In genomic region chr9:132447346-132447745, GRCh38 we compare ENCODE assay signal across 21 cellular contexts. TPM values are rescaled to one million over a fixed set of nuclear protein-coding genes. Genes with fewer than 3 reads are reported as not detected.
DNase-seq lines count a peak whose midpoint lies in the region; ATAC-seq, FAIRE-seq and TF ChIP-seq lines count a peak whose summit lies in the region.
"Had no signal": no experiment of that assay in that cellular context is flagged by ENCODE, and none has a peak within 500 bp of the region (broad histone marks: within the 10 kb centered on the region; RNA-seq: fewer than 3 reads in every experiment).

No MANE protein-coding gene starts in this region.

- H4K20me1 ChIP-seq in HCT116 (ENCODE audit: insufficient read depth), result no peaks in the 10 kb centered on the region

- FAIRE-seq in bronchial epithelial cell (lab: Jason Lieb, UNC), result no peak
- FAIRE-seq: HTR-8/SVneo had no signal

- TF ChIP-seq CTCF in AG09309 (IDR thresholded peaks at IDR 0.05; ENCODE audit: control insufficient read depth, insufficient read depth, low read depth, low read length, missing control alignments) (peak; percentile 15), HCT116 (IDR thresholded peaks at IDR 0.05 in 2 of 3, conservative IDR thresholded peaks at IDR 0.05 in 1 of 3; ENCODE audit: borderline replicate concordance in 1 of 3, insufficient read depth in 1 of 3, low read depth in 2 of 3, low read length in 2 of 3) (peak in 2 of 3 experiments; percentile 20 to 36; a peak in 2 of 6 replicates), bronchial epithelial cell (IDR thresholded peaks at IDR 0.05; ENCODE audit: insufficient read depth, low read length, severe bottlenecking) (peak; percentile 28)

- H3K27ac ChIP-seq in HCT116 (ENCODE audit: low read depth, low read length), result no peak overlapping the region
- H3K27ac ChIP-seq: ascending aorta had no signal

- no peak overlapping the region for H3K9ac ChIP-seq in HCT116 (ENCODE audit: low read length)

- RAD21 ChIA-PET in HCT116 (lab: Charles Lee; ENCODE audit: low non-redundant PET in 1 of 2, low total read pairs in 2 of 2, uncharacterized antibody in 2 of 2, unreplicated experiment in 2 of 2), result no interaction called here

- ATAC-seq in HCT116 (peak; percentile 77), GM21526 (IDR thresholded peaks at IDR 0.05; ENCODE audit: low FRiP score, unreplicated experiment) (no peak)
- no peak for ATAC-seq in stimulated activated effector memory CD8-positive, alpha-beta T cell treated with anti-CD3 and anti-CD28 coated beads, Interleukin-12 subunit alpha, Interleukin-12 subunit beta, amount 100 ng/mL, for 72 hours

- H3K4me1 Mint-ChIP-seq in stimulated activated effector memory CD8-positive, alpha-beta T cell treated with anti-CD3 and anti-CD28 coated beads, Interleukin-12 subunit alpha, Interleukin-12 subunit beta, amount 100 ng/mL, for 72 hours, result peaks cover 25% of the 10 kb centered on the region

- H3K4me2 ChIP-seq in HCT116 (ENCODE audit: low read length), result no peak overlapping the region

- no TSS peak for BruUV-seq in HCT116 (replicated peaks; lab: Mats Ljungman, UMichigan)

- intact Hi-C loops in HCT116 (cut with micrococcal nuclease) (no loop called here), cardiac septum (cut with DNase I) (no loop called here)

- H3K36me3 ChIP-seq in HCT116 (ENCODE audit: control insufficient read depth in 1 of 2, insufficient read depth in 2 of 2, low read length in 2 of 2) (no peaks in the 10 kb centered on the region), bronchial epithelial cell (ENCODE audit: control insufficient read depth, insufficient read depth, low read length) (no peaks in the 10 kb centered on the region)
- H3K36me3 ChIP-seq: ascending aorta had no signal

- no peak overlapping the region for H2AFZ ChIP-seq in HCT116 (ENCODE audit: low read depth, low read length, poor library complexity, severe bottlenecking)

- no peaks in the 10 kb centered on the region for H3K9me2 ChIP-seq in HCT116 (ENCODE audit: insufficient read depth)

- no peaks in the 10 kb centered on the region for H3K27me3 ChIP-seq in HCT116 (ENCODE audit: insufficient read depth, low read length)
- peaks cover 2% of the 10 kb centered on the region for H3K27me3 ChIP-seq in bronchial epithelial cell (ENCODE audit: control insufficient read depth, insufficient read depth, low read length)
- H3K27me3 ChIP-seq: ascending aorta had no signal

- H3K4me1 ChIP-seq in HCT116 (ENCODE audit: control insufficient read depth in 1 of 2, insufficient read depth in 2 of 2, low read length in 2 of 2), result no peaks in the 10 kb centered on the region
- H3K4me1 ChIP-seq: ascending aorta had no signal

- no peak overlapping the region for H3K27ac Mint-ChIP-seq in stimulated activated effector memory CD8-positive, alpha-beta T cell treated with anti-CD3 and anti-CD28 coated beads, Interleukin-12 subunit alpha, Interleukin-12 subunit beta, amount 100 ng/mL, for 72 hours
- H3K27ac Mint-ChIP-seq: T-helper 1 cell treated with Interleukin-12 subunit alpha and Interleukin-12 subunit beta and Interleukin-4 antibody, amounts not matched to agents 30 μg/mL and 1 μg/mL, for 36 hours had no signal

- no peaks in the 10 kb centered on the region for H3K9me3 ChIP-seq in HCT116 (ENCODE audit: control insufficient read depth in 1 of 2, insufficient read depth in 1 of 2, low read depth in 1 of 2, low read length in 2 of 2)
- H3K9me3 ChIP-seq: ascending aorta had no signal

- POLR2A ChIA-PET in HCT116 (lab: Charles Lee), result no interaction called here

- H3K4me3 ChIP-seq in AG09309 (ENCODE audit: control insufficient read depth, low read depth, low read length), result no peak overlapping the region
- H3K4me3 ChIP-seq in HCT116 (replicated peaks in 1 of 2; ENCODE audit: low read depth in 1 of 2, low read length in 2 of 2), result no peak overlapping the region
- no peak overlapping the region for H3K4me3 ChIP-seq in bronchial epithelial cell (ENCODE audit: low read depth, low read length)
- H3K4me3 ChIP-seq: ascending aorta had no signal

- TF ChIP-seq POLR2A in HCT116 (IDR thresholded peaks at IDR 0.05; ENCODE audit: borderline replicate concordance, extremely low read depth, insufficient read depth, insufficient read length), result no peak

- H3K4me3 Mint-ChIP-seq in stimulated activated effector memory CD8-positive, alpha-beta T cell treated with anti-CD3 and anti-CD28 coated beads, Interleukin-12 subunit alpha, Interleukin-12 subunit beta, amount 100 ng/mL, for 72 hours, result no peak overlapping the region
- H3K4me3 Mint-ChIP-seq: T-helper 1 cell treated with Interleukin-12 subunit alpha and Interleukin-12 subunit beta and Interleukin-4 antibody, amounts not matched to agents 30 μg/mL and 1 μg/mL, for 36 hours had no signal

- no peak for TF ChIP-seq RAD21 in HCT116 (IDR thresholded peaks at IDR 0.05; ENCODE audit: low read depth)

- DNase-seq in AG09309 (ENCODE audit: low read depth), result no peak
- DNase-seq in HCT116 (ENCODE audit: low read depth, low spot score), result no peak
- no peak for DNase-seq in bronchial epithelial cell (ENCODE audit: low read depth)
- DNase-seq in left kidney (ENCODE audit: low read depth, low spot score), result peak; percentile 55
- DNase-seq in stimulated activated effector memory CD8-positive, alpha-beta T cell treated with anti-CD3 and anti-CD28 coated beads, Interleukin-12 subunit alpha, Interleukin-12 subunit beta, amount 100 ng/mL, for 72 hours (ENCODE audit: low spot score in 2 of 2), result no peak
- no peak for DNase-seq in hypothalamus (lab: John Stamatoyannopoulos, UW)
- DNase-seq in cardiac septum (ENCODE audit: low spot score), result no peak
- DNase-seq: activated CD4-positive, CD25-positive, alpha-beta regulatory T cell treated with anti-CD3 and anti-CD28 coated beads, Interleukin-2, amount 50 U/mL, for 72 hours; activated CD8-positive, alpha-beta memory T cell treated with anti-CD3 and anti-CD28 coated beads, Interleukin-2, amount 50 U/mL, for 48 hours; activated naive CD4-positive, alpha-beta T cell; AML-193; DMS153; NCI-H748 treated with DMSO at 0.1 percent for 48 hours had no signal

- H3K36me3 Mint-ChIP-seq in stimulated activated effector memory CD8-positive, alpha-beta T cell treated with anti-CD3 and anti-CD28 coated beads, Interleukin-12 subunit alpha, Interleukin-12 subunit beta, amount 100 ng/mL, for 72 hours, result peaks cover 21% of the 10 kb centered on the region

- CTCF ChIA-PET in HCT116 (lab: Charles Lee), result no interaction called here

- no peaks in the 10 kb centered on the region for H3K9me3 Mint-ChIP-seq in stimulated activated effector memory CD8-positive, alpha-beta T cell treated with anti-CD3 and anti-CD28 coated beads, Interleukin-12 subunit alpha, Interleukin-12 subunit beta, amount 100 ng/mL, for 72 hours
- H3K9me3 Mint-ChIP-seq: T-helper 1 cell treated with Interleukin-12 subunit alpha and Interleukin-12 subunit beta and Interleukin-4 antibody, amounts not matched to agents 30 μg/mL and 1 μg/mL, for 36 hours had no signal

- H3K79me2 ChIP-seq in HCT116 (ENCODE audit: insufficient read depth, low read length), result no peaks in the 10 kb centered on the region

TF ChIP-seq in HCT116, 20 proteins besides CTCF, POLR2A, EP300 and RAD21:
- no peak for TF ChIP-seq JUND (IDR thresholded peaks at IDR 0.05)

RNA-seq across cellular contexts. Expression of gene CFAP77, which starts 37.3 kb away (rescaled TPM):
- 0.98 TPM for total RNA-seq in HCT116 (2021; ENCODE audit: unreplicated experiment)
- 0.56 and 0.64 TPM in 2 replicates for polyA plus RNA-seq in HCT116 (2012)
- total RNA-seq in bronchial epithelial cell, result not detected in 2 replicates
- 1.2 TPM for total RNA-seq in cardiac septum
- total RNA-seq: ascending aorta, liver, MCF 10A, myocyte, subcutaneous adipose tissue had no signal
- polyA plus RNA-seq: liver had no signal

RNA-seq across cellular contexts. Expression of gene TTF1, which starts 40.7 kb away (rescaled TPM):
- 14.5 TPM for total RNA-seq in HCT116 (2021; ENCODE audit: unreplicated experiment)
- 7.9 and 10.1 TPM in 2 replicates for polyA plus RNA-seq in HCT116 (2012)
- total RNA-seq in bronchial epithelial cell, result 7.1 and 10.5 TPM in 2 replicates
- total RNA-seq in cardiac septum, result 16.5 TPM
